Comparison of ENCODE assay signal across 32 cellular contexts in the genomic region with DNA sequence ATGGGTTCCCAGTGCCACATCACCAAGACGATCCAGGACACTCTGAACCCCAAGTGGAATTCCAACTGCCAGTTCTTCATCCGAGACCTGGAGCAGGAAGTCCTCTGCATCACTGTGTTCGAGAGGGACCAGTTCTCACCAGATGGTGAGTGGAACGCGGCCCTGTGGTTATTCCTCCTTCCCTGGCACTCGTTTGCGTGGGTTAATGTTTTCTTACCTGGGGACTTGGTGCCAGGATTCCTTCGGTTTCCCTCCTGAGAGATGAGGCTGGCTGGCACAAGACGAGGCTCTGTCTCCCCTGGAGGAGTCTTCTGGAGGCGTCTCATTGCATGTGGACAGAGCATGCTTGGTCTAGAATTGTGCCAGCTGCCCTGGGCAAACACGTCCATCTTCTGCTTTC.
"Had no signal": no experiment of that assay in that cellular context is flagged by ENCODE, and none has a peak within 500 bp of the region (broad histone marks: within the 10 kb centered on the region; RNA-seq: fewer than 3 reads in every experiment).

No MANE protein-coding gene starts in this region.

- H3K4me1 ChIP-seq: adrenal gland had no signal

- H3K4me1 Mint-ChIP-seq: activated CD4-positive, alpha-beta T cell treated with anti-CD3 and anti-CD28 coated beads for 36 hours; activated CD4-positive, alpha-beta T cell treated with anti-CD3 and anti-CD28 coated beads, Interleukin-2, amount 10 ng/mL, durations not matched to agents 24 days and 14 days; activated naive CD4-positive, alpha-beta T cell treated with anti-CD3 and anti-CD28 coated beads, Interleukin-2, amount 50 U/mL, for 24 hours; activated naive CD8-positive, alpha-beta T cell treated with anti-CD3 and anti-CD28 coated beads for 36 hours; activated naive CD8-positive, alpha-beta T cell treated with anti-CD3 and anti-CD28 coated beads, Interleukin-2, amount 50 U/mL, for 24 hours had no signal

- H3K9me3 Mint-ChIP-seq: activated CD4-positive, alpha-beta memory T cell treated with anti-CD3 and anti-CD28 coated beads for 36 hours; activated CD4-positive, alpha-beta T cell treated with anti-CD3 and anti-CD28 coated beads, Interleukin-2, amount 10 ng/mL, durations not matched to agents 24 days and 14 days; activated naive CD4-positive, alpha-beta T cell treated with anti-CD3 and anti-CD28 coated beads for 36 hours; activated naive CD4-positive, alpha-beta T cell treated with anti-CD3 and anti-CD28 coated beads, Interleukin-2, amount 50 U/mL, for 24 hours; activated naive CD8-positive, alpha-beta T cell treated with anti-CD3 and anti-CD28 coated beads for 36 hours; activated naive CD8-positive, alpha-beta T cell treated with anti-CD3 and anti-CD28 coated beads, Interleukin-2, amount 50 U/mL, for 24 hours; activated T-helper 1 cell treated with anti-CD3 and anti-CD28 coated beads, Interleukin-12 subunit alpha, Interleukin-12 subunit beta, Interleukin-2, Interleukin-4 antibody, amounts not matched to agents 30 ng/mL and 10 ng/mL and 1 ng/mL, durations not matched to agents 14 hours and 24 hours and 36 hours; activated T-helper 2 cell treated with anti-CD3 and anti-CD28 coated beads, Interferon-gamma antibody, Interleukin-2, Interleukin-4, amounts not matched to agents 10 μg/mL and 5 μg/mL and 100 μg/mL, durations not matched to agents 14 hours and 24 hours and 36 hours; brain; effector memory CD8-positive, alpha-beta T cell had no signal

- H3K27ac ChIP-seq: adrenal gland, breast epithelium, cardiac muscle cell, gastroesophageal sphincter had no signal

- H3K36me3 Mint-ChIP-seq: activated CD4-positive, alpha-beta memory T cell treated with anti-CD3 and anti-CD28 coated beads for 36 hours; activated CD8-positive, alpha-beta memory T cell treated with anti-CD3 and anti-CD28 coated beads, Interleukin-2, amount 10 ng/mL, durations not matched to agents 7 days and 5 days; activated naive CD4-positive, alpha-beta T cell treated with anti-CD3 and anti-CD28 coated beads, Interleukin-2, amount 50 U/mL, for 24 hours; activated naive CD8-positive, alpha-beta T cell treated with anti-CD3 and anti-CD28 coated beads for 36 hours had no signal

- H3K36me3 ChIP-seq: adrenal gland, breast epithelium, cardiac muscle cell, esophagus squamous epithelium, gastroesophageal sphincter had no signal

- H3K9me3 ChIP-seq: adrenal gland, breast epithelium, esophagus squamous epithelium, gastroesophageal sphincter had no signal

- ATAC-seq: activated CD4-positive, alpha-beta T cell treated with anti-CD3 and anti-CD28 coated beads for 36 hours; activated CD8-positive, alpha-beta memory T cell treated with anti-CD3 and anti-CD28 coated beads, Interleukin-2, amount 10 ng/mL, durations not matched to agents 7 days and 5 days; activated CD8-positive, alpha-beta T cell treated with anti-CD3 and anti-CD28 coated beads, Interleukin-2, amount 10 ng/mL, durations not matched to agents 7 days and 5 days; activated naive CD8-positive, alpha-beta T cell treated with anti-CD3 and anti-CD28 coated beads, Interleukin-2, amount 50 U/mL, for 24 hours; effector memory CD8-positive, alpha-beta T cell; gastroesophageal sphincter had no signal

- H3K27ac Mint-ChIP-seq: activated CD4-positive, alpha-beta memory T cell treated with anti-CD3 and anti-CD28 coated beads for 36 hours; activated CD4-positive, alpha-beta T cell treated with anti-CD3 and anti-CD28 coated beads for 36 hours; activated CD4-positive, alpha-beta T cell treated with anti-CD3 and anti-CD28 coated beads, Interleukin-2, amount 10 ng/mL, durations not matched to agents 24 days and 14 days; activated CD8-positive, alpha-beta memory T cell treated with anti-CD3 and anti-CD28 coated beads, Interleukin-2, amount 10 ng/mL, durations not matched to agents 7 days and 5 days; activated CD8-positive, alpha-beta T cell treated with anti-CD3 and anti-CD28 coated beads, Interleukin-2, amount 10 ng/mL, durations not matched to agents 7 days and 5 days; activated naive CD4-positive, alpha-beta T cell treated with anti-CD3 and anti-CD28 coated beads for 36 hours; activated naive CD4-positive, alpha-beta T cell treated with anti-CD3 and anti-CD28 coated beads, Interleukin-2, amount 50 U/mL, for 24 hours; activated naive CD8-positive, alpha-beta T cell treated with anti-CD3 and anti-CD28 coated beads for 36 hours; activated naive CD8-positive, alpha-beta T cell treated with anti-CD3 and anti-CD28 coated beads, Interleukin-2, amount 50 U/mL, for 24 hours; activated T-helper 1 cell treated with anti-CD3 and anti-CD28 coated beads, Interleukin-12 subunit alpha, Interleukin-12 subunit beta, Interleukin-2, Interleukin-4 antibody, amounts not matched to agents 30 ng/mL and 10 ng/mL and 1 ng/mL, durations not matched to agents 14 hours and 24 hours and 36 hours; activated T-helper 2 cell treated with anti-CD3 and anti-CD28 coated beads, Interferon-gamma antibody, Interleukin-2, Interleukin-4, amounts not matched to agents 10 μg/mL and 5 μg/mL and 100 μg/mL, durations not matched to agents 14 hours and 24 hours and 36 hours; effector memory CD8-positive, alpha-beta T cell had no signal

- H3K4me3 Mint-ChIP-seq: activated CD4-positive, alpha-beta memory T cell treated with anti-CD3 and anti-CD28 coated beads for 36 hours; activated CD4-positive, alpha-beta T cell treated with anti-CD3 and anti-CD28 coated beads for 36 hours; activated CD4-positive, alpha-beta T cell treated with anti-CD3 and anti-CD28 coated beads, Interleukin-2, amount 10 ng/mL, durations not matched to agents 24 days and 14 days; activated CD8-positive, alpha-beta memory T cell treated with anti-CD3 and anti-CD28 coated beads, Interleukin-2, amount 10 ng/mL, durations not matched to agents 7 days and 5 days; activated CD8-positive, alpha-beta T cell treated with anti-CD3 and anti-CD28 coated beads, Interleukin-2, amount 10 ng/mL, durations not matched to agents 7 days and 5 days; activated naive CD4-positive, alpha-beta T cell treated with anti-CD3 and anti-CD28 coated beads for 36 hours; activated naive CD4-positive, alpha-beta T cell treated with anti-CD3 and anti-CD28 coated beads, Interleukin-2, amount 50 U/mL, for 24 hours; activated naive CD8-positive, alpha-beta T cell treated with anti-CD3 and anti-CD28 coated beads for 36 hours; activated naive CD8-positive, alpha-beta T cell treated with anti-CD3 and anti-CD28 coated beads, Interleukin-2, amount 50 U/mL, for 24 hours; activated T-helper 1 cell treated with anti-CD3 and anti-CD28 coated beads, Interleukin-12 subunit alpha, Interleukin-12 subunit beta, Interleukin-2, Interleukin-4 antibody, amounts not matched to agents 30 ng/mL and 10 ng/mL and 1 ng/mL, durations not matched to agents 14 hours and 24 hours and 36 hours; brain; effector memory CD8-positive, alpha-beta T cell had no signal

- H3K27me3 ChIP-seq: adrenal gland, breast epithelium, cardiac muscle cell, gastroesophageal sphincter had no signal

- H3K27me3 Mint-ChIP-seq: activated CD4-positive, alpha-beta T cell treated with anti-CD3 and anti-CD28 coated beads for 36 hours; activated naive CD4-positive, alpha-beta T cell treated with anti-CD3 and anti-CD28 coated beads, Interleukin-2, amount 50 U/mL, for 24 hours; activated naive CD8-positive, alpha-beta T cell treated with anti-CD3 and anti-CD28 coated beads, Interleukin-2, amount 50 U/mL, for 24 hours had no signal

- H3K4me3 ChIP-seq: adrenal gland, breast epithelium, cardiac muscle cell, esophagus squamous epithelium, gastroesophageal sphincter had no signal

- DNase-seq: activated CD4-positive, alpha-beta memory T cell treated with anti-CD3 and anti-CD28 coated beads for 36 hours; activated CD4-positive, alpha-beta T cell treated with anti-CD3 and anti-CD28 coated beads for 36 hours; activated CD4-positive, alpha-beta T cell treated with anti-CD3 and anti-CD28 coated beads, Interleukin-2, amount 10 ng/mL, durations not matched to agents 24 days and 14 days; activated CD4-positive, CD25-positive, alpha-beta regulatory T cell; activated CD4-positive, CD25-positive, alpha-beta regulatory T cell treated with anti-CD3 and anti-CD28 coated beads, Interleukin-2, amount 50 U/mL, for 72 hours; activated CD8-positive, alpha-beta memory T cell treated with anti-CD3 and anti-CD28 coated beads, Interleukin-2, amount 10 ng/mL, durations not matched to agents 7 days and 5 days; activated CD8-positive, alpha-beta memory T cell treated with anti-CD3 and anti-CD28 coated beads, Interleukin-2, amount 50 U/mL, for 4 hours; activated CD8-positive, alpha-beta T cell treated with anti-CD3 and anti-CD28 coated beads, Interleukin-2, amount 10 ng/mL, durations not matched to agents 7 days and 5 days; activated effector memory CD4-positive, alpha-beta T cell treated with anti-CD3 and anti-CD28 coated beads, Interleukin-2, amount 50 U/mL, for 16 hours; activated naive CD4-positive, alpha-beta T cell treated with anti-CD3 and anti-CD28 coated beads for 36 hours; activated naive CD8-positive, alpha-beta T cell treated with anti-CD3 and anti-CD28 coated beads for 36 hours; activated naive CD8-positive, alpha-beta T cell treated with anti-CD3 and anti-CD28 coated beads, Interleukin-2, amount 50 U/mL, for 24 hours; activated T-cell treated with anti-CD3 and anti-CD28 coated beads, Interleukin-2, amount 50 U/mL, for 1 hour; activated T-cell treated with anti-CD3 and anti-CD28 coated beads, Interleukin-2, amount 50 U/mL, for 48 hours; adrenal gland; amygdala; central memory CD4-positive, alpha-beta T cell; cortex of kidney; dermis blood vessel endothelial cell; effector CD4-positive, alpha-beta T cell; effector memory CD8-positive, alpha-beta T cell; esophagus squamous epithelium; foreskin melanocyte; head of caudate nucleus; T-helper 2 cell had no signal
